In the genomic region with DNA sequence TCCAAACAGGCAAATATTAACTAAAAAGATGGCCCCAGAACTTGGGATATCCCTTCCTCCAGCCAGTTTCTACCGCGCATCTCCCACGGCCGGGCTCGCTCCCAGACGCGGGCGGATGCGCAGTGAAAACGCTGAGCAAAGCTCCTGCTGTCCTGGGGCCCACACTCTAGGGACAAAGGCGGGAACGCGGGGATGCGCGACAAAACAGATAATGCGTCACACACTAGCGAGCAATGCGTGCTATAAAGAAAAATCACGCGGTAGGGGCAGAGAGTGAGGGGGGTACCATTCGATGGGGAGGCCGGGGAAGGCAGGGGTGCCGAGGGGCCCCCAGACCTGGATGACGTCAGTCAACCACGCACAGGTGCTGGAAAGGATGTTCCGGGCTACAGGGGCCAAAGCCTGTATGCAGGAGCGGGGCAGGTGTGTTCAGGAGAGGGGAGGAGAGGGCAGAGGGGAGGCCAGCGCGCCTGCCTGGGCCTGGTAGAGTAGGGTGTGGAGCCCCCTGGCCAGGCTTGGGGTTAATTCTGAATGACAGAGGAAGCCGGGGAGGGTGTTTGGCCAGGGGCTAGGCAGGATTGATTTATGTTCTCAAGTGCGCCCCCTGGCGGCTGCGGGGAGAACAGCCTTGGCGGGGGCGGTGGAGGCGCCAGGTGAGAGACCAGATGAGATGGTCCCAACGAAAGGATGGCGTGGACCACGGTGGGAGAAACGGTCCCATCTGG, we compare ENCODE assay signal across 8 cellular contexts. TPM values are rescaled to one million over a fixed set of nuclear protein-coding genes. Genes with fewer than 3 reads are reported as not detected.
A peak's percentile ranks its signal among the peaks of the same experiment; 100 is the strongest.
DNase-seq lines count a peak whose midpoint lies in the region; ATAC-seq and TF ChIP-seq lines count a peak whose summit lies in the region.

No MANE protein-coding gene starts in this region.

- BruUV-seq in PC-3 (replicated peaks; lab: Mats Ljungman, UMichigan) = no TSS peak

- H3K4me1 ChIP-seq in PC-3 (ENCODE audit: insufficient read depth, low read length) (no peaks in the 10 kb centered on the region), right cardiac atrium (ENCODE audit: control insufficient read depth, insufficient read depth, low read length) (no peaks in the 10 kb centered on the region)

- 61% methylated on average over 40 of the region's 40 CpGs for whole genome bisulfite sequencing in right cardiac atrium

- TF ChIP-seq CTCF in GM12874 (IDR thresholded peaks at IDR 0.05; ENCODE audit: insufficient read depth, low read depth, low read length) (peak; percentile 96), PC-3 (conservative IDR thresholded peaks at IDR 0.05; ENCODE audit: low read depth, low read length) (peak; percentile 79)

- CTCF ChIA-PET in PC-3 (lab: Charles Lee) = no interaction called here

- H3K4me3 ChIP-seq in PC-3 (ENCODE audit: low read length) (no peak overlapping the region), right cardiac atrium (ENCODE audit: low read length) (no peak overlapping the region)

- no peak overlapping the region for H3K27ac ChIP-seq in PC-3 (ENCODE audit: low read length)
- H3K27ac ChIP-seq in right cardiac atrium (ENCODE audit: low read length) = no peak overlapping the region

- H2AFZ ChIP-seq in PC-3 (ENCODE audit: low read length) = no peak overlapping the region

- H3K27me3 ChIP-seq in PC-3 (ENCODE audit: low read length) = peaks cover 5% of the 10 kb centered on the region; the same call in 1 of the 2 replicates
- H3K27me3 ChIP-seq in right cardiac atrium (ENCODE audit: control insufficient read depth, insufficient read depth) = no peaks in the 10 kb centered on the region

- no peaks in the 10 kb centered on the region for H3K9me2 ChIP-seq in PC-3 (replicated peaks; ENCODE audit: low read length)

- H3K9ac ChIP-seq in PC-3 (ENCODE audit: low read length) = no peak overlapping the region

- peak; percentile 26 for DNase-seq in PC-3
- DNase-seq in activated naive CD4-positive, alpha-beta T cell (lab: John Stamatoyannopoulos, UW) = peak; percentile 39 to 60 (median 52)
- DNase-seq in right cardiac atrium = peak; percentile 35 to 79 (median 78)
- DNase-seq in stimulated activated CD4-positive, alpha-beta T cell treated with anti-CD3 and anti-CD28 coated beads, Interleukin-4, amount 100 ng/mL, for 4 hours = peak; percentile 54 to 71
- DNase-seq in NCI-H82 treated with DMSO at 0.1 percent for 48 hours (lab: John Stamatoyannopoulos, UW; ENCODE audit: unreplicated experiment) = no peak

- no peaks in the 10 kb centered on the region for H3F3A ChIP-seq in PC-3 (ENCODE audit: low read length, unreplicated experiment)

- no peaks in the 10 kb centered on the region for H4K20me1 ChIP-seq in PC-3 (ENCODE audit: low read length)

- no peaks in the 10 kb centered on the region for H3K36me3 ChIP-seq in PC-3 (ENCODE audit: low read depth, low read length)

- ATAC-seq in PC-3 (no peak), right cardiac atrium (peak; percentile 31 to 40), GM21526 (IDR thresholded peaks at IDR 0.05; ENCODE audit: low FRiP score, unreplicated experiment) (no peak), HG02588 (IDR thresholded peaks at IDR 0.05; ENCODE audit: unreplicated experiment) (no peak)

- POLR2A ChIA-PET in PC-3 (lab: Charles Lee; ENCODE audit: unreplicated experiment) = no interaction called here

- H3K9me3 ChIP-seq in PC-3 (ENCODE audit: low read length) = no peaks in the 10 kb centered on the region
- H3K9me3 ChIP-seq in right cardiac atrium (ENCODE audit: control insufficient read depth, low read length) = no peaks in the 10 kb centered on the region

- H3K79me2 ChIP-seq in PC-3 (ENCODE audit: low read length) = no peaks in the 10 kb centered on the region

- no peak overlapping the region for H3K4me2 ChIP-seq in PC-3 (ENCODE audit: low read length)

- intact Hi-C loops in PC-3 (cut with micrococcal nuclease) = no loop called here
- intact Hi-C loops in right cardiac atrium (cut with DNase I) = loop anchor here in 2 of 4 donors (5.0 kb wide), 1 partner anchor 138 kb away; no protein-coding TSS in a partner anchor

RNA-seq across cellular contexts. Expression of a gene that starts 14.9 kb away (rescaled TPM):
- total RNA-seq in PC-3 (2014; rRNA removed) (111 and 113 TPM in 2 replicates), right cardiac atrium (10 to 100 TPM; 40.5 to 67.0 (median 57.7) TPM)
- 73.1 TPM for polyA plus RNA-seq in right cardiac atrium

Comparison
In these comparisons a context has a peak if more than half of its experiments do, and no peak if none do; other contexts are left out.
1. ATAC-seq: peak in right cardiac atrium (2 of 2); none in PC-3 (single experiment), GM21526 (single experiment) and HG02588 (single experiment).